ENCODE assay signal across 11 cellular contexts in the genomic region with DNA sequence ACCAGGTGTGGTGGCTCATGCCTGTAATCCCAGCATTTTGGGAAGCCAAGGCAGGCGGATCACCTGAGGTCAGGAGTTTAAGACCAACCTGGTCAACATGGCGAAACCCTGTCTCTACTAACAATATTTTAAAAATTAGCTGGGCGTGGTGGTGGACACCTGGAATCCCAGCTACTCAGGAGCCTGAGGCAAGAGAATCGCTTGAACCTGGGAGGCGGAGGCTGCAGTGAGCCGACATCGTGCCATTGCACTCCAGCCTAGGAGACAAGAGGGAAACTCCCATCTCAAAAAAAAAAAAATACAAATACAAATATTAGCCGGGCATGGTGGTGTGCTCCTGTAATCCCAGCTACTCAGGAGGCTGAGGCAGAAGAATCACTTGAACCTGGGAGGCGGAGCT. TPM values are rescaled to one million over a fixed set of nuclear protein-coding genes. Genes with fewer than 3 reads are reported as not detected.
DNase-seq lines count a peak whose midpoint lies in the region; ATAC-seq and TF ChIP-seq lines count a peak whose summit lies in the region.
"Not testable (repeated sequence)": the region's sequence is repeated elsewhere in the genome, so short reads cannot be mapped to it uniquely, and the experiment has no call there.
"Had no signal": no experiment of that assay in that cellular context is flagged by ENCODE, and none has a peak within 500 bp of the region (broad histone marks: within the 10 kb centered on the region; RNA-seq: fewer than 3 reads in every experiment).

No MANE protein-coding gene starts in this region.

- not testable (repeated sequence) for TF ChIP-seq CTCF in KMS-11 (conservative IDR thresholded peaks at IDR 0.05; ENCODE audit: low read depth, low read length); colonic mucosa (IDR thresholded peaks at IDR 0.05); uterus (IDR thresholded peaks at IDR 0.05)

- H3K14ac ChIP-seq in trophoblast cell (ENCODE audit: low read length) = not testable (repeated sequence)

- peak overlapping the region in 9 of 11 experiments; percentile 46 to 92 (median 69); a peak in 18 of 22 replicates for H3K4me2 ChIP-seq in BLaER1 treated with 17β-estradiol and CSF1 and Interleukin-3, amounts not matched to agents 10 nM and 100 nM
- H3K4me2 ChIP-seq in KMS-11 = peak overlapping the region; percentile 57; the same call in 1 of the 2 replicates
- not testable (repeated sequence) for H3K4me2 ChIP-seq in trophoblast cell (ENCODE audit: low read length)

- not testable (repeated sequence) for H2AK5ac ChIP-seq in trophoblast cell (ENCODE audit: low read length)

- H3K9me3 ChIP-seq in BLaER1 treated with 17β-estradiol and CSF1 and Interleukin-3, amounts not matched to agents 10 nM and 100 nM (replicated peaks in 1 of 11); SJSA1 (replicated peaks); colonic mucosa; iPS-15b (ENCODE audit: control insufficient read depth, insufficient read depth, low read length); trophoblast cell (ENCODE audit: insufficient read depth, low read depth, low read length); uterus: not testable (repeated sequence)

- not testable (repeated sequence) for H3K27me3 ChIP-seq in BLaER1 treated with 17β-estradiol and CSF1 and Interleukin-3, amounts not matched to agents 10 nM and 100 nM; KMS-11 (ENCODE audit: insufficient read depth, low read depth); SJSA1 (replicated peaks); colonic mucosa; iPS-15b (ENCODE audit: control insufficient read depth, insufficient read depth, low read length); trophoblast cell (ENCODE audit: insufficient read depth, low read length); uterus

- not testable (repeated sequence) for H4K8ac ChIP-seq in trophoblast cell (ENCODE audit: low read depth, low read length)

- peaks cover 4 to 40% (median 28%) of the 10 kb centered on the region in 10 experiments; a peak in 19 of 20 replicates for H3K4me1 ChIP-seq in BLaER1 treated with 17β-estradiol and CSF1 and Interleukin-3, amounts not matched to agents 10 nM and 100 nM
- H3K4me1 ChIP-seq in KMS-11 (ENCODE audit: low read depth, poor library complexity, severe bottlenecking) (peaks cover 30% of the 10 kb centered on the region), SJSA1 (replicated peaks) (peaks cover 22% of the 10 kb centered on the region), colonic mucosa (peaks cover 14% of the 10 kb centered on the region)
- H3K4me1 ChIP-seq in iPS-15b (ENCODE audit: control insufficient read depth, insufficient read depth, low read length); trophoblast cell (ENCODE audit: control insufficient read depth in 1 of 2, insufficient read depth in 2 of 2, low read length in 2 of 2); uterus: not testable (repeated sequence)

- not testable (repeated sequence) for H4K12ac ChIP-seq in trophoblast cell (ENCODE audit: low read depth, low read length)

- H3K23ac ChIP-seq in trophoblast cell (ENCODE audit: low read length) = not testable (repeated sequence)

- CTCF ChIA-PET in activated CD8-positive, alpha-beta memory T cell treated with anti-CD3 and anti-CD28 coated beads, Interleukin-2, amount 10 ng/mL, durations not matched to agents 7 days and 5 days (lab: Charles Lee) = interaction anchor here (1.1 to 7.6 kb wide), 7 partner anchors 10 to 31 kb away, joined by 3 to 71 read pairs (median 4); a partner anchor contains a TSS

- not testable (repeated sequence) for H2BK5ac ChIP-seq in trophoblast cell (ENCODE audit: low read depth, low read length, poor library complexity)

- not testable (repeated sequence) for H3K4me3 Mint-ChIP-seq in activated CD8-positive, alpha-beta memory T cell treated with anti-CD3 and anti-CD28 coated beads, Interleukin-2, amount 10 ng/mL, durations not matched to agents 7 days and 5 days

- peak overlapping the region in 6 of 11 experiments; percentile 9 to 54 (median 35); a peak in 4 of 22 replicates for H3K9ac ChIP-seq in BLaER1 treated with 17β-estradiol and CSF1 and Interleukin-3, amounts not matched to agents 10 nM and 100 nM
- H3K9ac ChIP-seq in KMS-11; iPS-15b (ENCODE audit: low read depth, low read length); trophoblast cell (ENCODE audit: low read length): not testable (repeated sequence)
- peak overlapping the region in 1 of 2 donors; percentile 76 for H3K9ac ChIP-seq in colonic mucosa (ENCODE audit: low read depth in 2 of 2, low read length in 2 of 2)

- H3K27ac ChIP-seq in BLaER1 treated with 17β-estradiol and CSF1 and Interleukin-3, amounts not matched to agents 10 nM and 100 nM = peak overlapping the region in 6 of 11 experiments; percentile 35 to 63 (median 52); a peak in 6 of 22 replicates
- H3K27ac ChIP-seq in KMS-11 = peak overlapping the region; percentile 84
- peak overlapping the region; percentile 78 for H3K27ac ChIP-seq in SJSA1
- peak overlapping the region; percentile 90 for H3K27ac ChIP-seq in colonic mucosa
- not testable (repeated sequence) for H3K27ac ChIP-seq in trophoblast cell (ENCODE audit: low read depth, low read length)
- H3K27ac ChIP-seq in uterus = peak overlapping the region; percentile 49 to 79

- H3K4ac ChIP-seq in trophoblast cell (ENCODE audit: low read depth, low read length) = not testable (repeated sequence)

- H3K4me1 Mint-ChIP-seq in activated CD8-positive, alpha-beta memory T cell treated with anti-CD3 and anti-CD28 coated beads, Interleukin-2, amount 10 ng/mL, durations not matched to agents 7 days and 5 days = peaks cover 29% of the 10 kb centered on the region

- not testable (repeated sequence) for H3K27me3 Mint-ChIP-seq in activated CD8-positive, alpha-beta memory T cell treated with anti-CD3 and anti-CD28 coated beads, Interleukin-2, amount 10 ng/mL, durations not matched to agents 7 days and 5 days

- H3K9me3 Mint-ChIP-seq in activated CD8-positive, alpha-beta memory T cell treated with anti-CD3 and anti-CD28 coated beads, Interleukin-2, amount 10 ng/mL, durations not matched to agents 7 days and 5 days (ENCODE audit: low read depth) = not testable (repeated sequence)

- H3K79me2 ChIP-seq in KMS-11 (ENCODE audit: insufficient read depth, low read depth); trophoblast cell (ENCODE audit: control insufficient read depth, insufficient read depth, low read length, poor library complexity): not testable (repeated sequence)

- not testable (repeated sequence) for H2BK120ac ChIP-seq in trophoblast cell (ENCODE audit: insufficient read depth, low read length, poor library complexity)

- WGBS in trophoblast cell (ENCODE audit: extremely low coverage, insufficient coverage, insufficient read length) = no CpG with 5 or more reads among the region's 9 CpGs

- H2AFZ ChIP-seq in KMS-11 (ENCODE audit: low read depth); trophoblast cell (ENCODE audit: insufficient read depth, low read length, poor library complexity): not testable (repeated sequence)

- H4K91ac ChIP-seq in trophoblast cell (ENCODE audit: low read depth, low read length) = not testable (repeated sequence)

- H3K36me3 Mint-ChIP-seq in activated CD8-positive, alpha-beta memory T cell treated with anti-CD3 and anti-CD28 coated beads, Interleukin-2, amount 10 ng/mL, durations not matched to agents 7 days and 5 days = peaks cover 54% of the 10 kb centered on the region

- not testable (repeated sequence) for TF ChIP-seq POLR2A in uterus (IDR thresholded peaks at IDR 0.05)

- not testable (repeated sequence) for DNase-seq in SJSA1 (ENCODE audit: low read depth in 1 of 2, low spot score in 2 of 2); activated CD8-positive, alpha-beta memory T cell treated with anti-CD3 and anti-CD28 coated beads, Interleukin-2, amount 10 ng/mL, durations not matched to agents 7 days and 5 days; colonic mucosa; uterus
- DNase-seq in trophoblast cell = peak; percentile 79

- H3K79me1 ChIP-seq in trophoblast cell (ENCODE audit: low read length) = not testable (repeated sequence)

- intact Hi-C loops in colonic mucosa (cut with DNase I); uterus (cut with DNase I; ENCODE audit: low total_unique reads): not testable (repeated sequence)

- not testable (repeated sequence) for H2BK12ac ChIP-seq in trophoblast cell (ENCODE audit: low read length)

- 0 out of 20 replicates have a peak overlapping the region, but pooled peaks of 1 of the 10 experiments have one; percentile 20 for H3K4me3 ChIP-seq in BLaER1 treated with 17β-estradiol and CSF1 and Interleukin-3, amounts not matched to agents 10 nM and 100 nM
- H3K4me3 ChIP-seq in KMS-11 (IDR thresholded peaks at IDR 0.05; ENCODE audit: insufficient read depth, low read depth, low read length); SJSA1; colonic mucosa; trophoblast cell (ENCODE audit: low read depth, low read length); uterus: not testable (repeated sequence)
- peak overlapping the region; percentile 67 for H3K4me3 ChIP-seq in iPS-15b (ENCODE audit: low read depth, low read length)

- H3K36me3 ChIP-seq in BLaER1 treated with 17β-estradiol and CSF1 and Interleukin-3, amounts not matched to agents 10 nM and 100 nM = peaks cover 70 to 90% (median 80%) of the 10 kb centered on the region in 11 experiments
- not testable (repeated sequence) for H3K36me3 ChIP-seq in KMS-11 (ENCODE audit: insufficient read depth); uterus
- H3K36me3 ChIP-seq in SJSA1 (peaks cover 83% of the 10 kb centered on the region), colonic mucosa (peaks cover 15% of the 10 kb centered on the region), iPS-15b (ENCODE audit: control insufficient read depth, insufficient read depth, low read length) (peaks cover 26% of the 10 kb centered on the region), trophoblast cell (ENCODE audit: control insufficient read depth in 1 of 2, insufficient read depth in 2 of 2, low read length in 2 of 2) (peaks cover 35 to 38% of the 10 kb centered on the region in 2 experiments)

- not testable (repeated sequence) for H3K18ac ChIP-seq in trophoblast cell (ENCODE audit: low read length)

- H4K20me1 ChIP-seq in BLaER1 treated with 17β-estradiol and CSF1 and Interleukin-3, amounts not matched to agents 10 nM and 100 nM = peaks cover 0 to 14% (median 0%) of the 10 kb centered on the region in 11 experiments; a peak in 3 of 22 replicates
- not testable (repeated sequence) for H4K20me1 ChIP-seq in KMS-11 (ENCODE audit: insufficient read depth)

- not testable (repeated sequence) for ATAC-seq in activated CD8-positive, alpha-beta memory T cell treated with anti-CD3 and anti-CD28 coated beads, Interleukin-2, amount 10 ng/mL, durations not matched to agents 7 days and 5 days

- peak overlapping the region; percentile 94 for H3K27ac Mint-ChIP-seq in activated CD8-positive, alpha-beta memory T cell treated with anti-CD3 and anti-CD28 coated beads, Interleukin-2, amount 10 ng/mL, durations not matched to agents 7 days and 5 days

RNA-seq across cellular contexts. Expression of a gene that starts 13.0 kb away (rescaled TPM):
- total RNA-seq in SJSA1 (2014; rRNA removed; shearing (Covaris generic)) = not detected in 2 replicates
- not detected for total RNA-seq in activated CD8-positive, alpha-beta memory T cell treated with anti-CD3 and anti-CD28 coated beads, Interleukin-2, amount 10 ng/mL, durations not matched to agents 7 days and 5 days
- 1 to 10 TPM in 1 of 2 donors, under 1 TPM in 1; 0.52 to 2.0 TPM for total RNA-seq in colonic mucosa
- 0.03 TPM in 1 of 2 replicates, not detected in the other for polyA plus RNA-seq in trophoblast cell (2013)
- total RNA-seq in uterus = 10 to 100 TPM in 1 of 4 donors, 1 to 10 TPM in 2, under 1 TPM in 1; 0.62 to 13.5 (median 6.6) TPM
- total RNA-seq: A673; Caco-2; CD4-positive, CD25-positive, alpha-beta regulatory T cell had no signal
- polyA plus RNA-seq: CD4-positive, CD25-positive, alpha-beta regulatory T cell had no signal

RNA-seq across cellular contexts. Expression of a gene that starts 24.1 kb away (rescaled TPM):
- total RNA-seq in SJSA1 (2014; rRNA removed; shearing (Covaris generic)) = 33.6 and 45.4 TPM in 2 replicates
- total RNA-seq in activated CD8-positive, alpha-beta memory T cell treated with anti-CD3 and anti-CD28 coated beads, Interleukin-2, amount 10 ng/mL, durations not matched to agents 7 days and 5 days = 100 to 1,000 TPM; 122 to 128 TPM
- total RNA-seq in colonic mucosa = 100 to 1,000 TPM in 1 of 2 donors, 10 to 100 TPM in 1; 96.2 to 106 TPM
- polyA plus RNA-seq in trophoblast cell (2013) = 15.0 and 16.5 TPM in 2 replicates
- 10 to 100 TPM in 2 of 4 donors, 1 to 10 TPM in 2; 1.2 to 18.4 (median 11.6) TPM for total RNA-seq in uterus

RNA-seq across cellular contexts. Expression of a gene that starts 30.5 kb away (rescaled TPM):
- total RNA-seq in SJSA1 (2014; rRNA removed; shearing (Covaris generic)) = 10.7 and 18.2 TPM in 2 replicates
- total RNA-seq in activated CD8-positive, alpha-beta memory T cell treated with anti-CD3 and anti-CD28 coated beads, Interleukin-2, amount 10 ng/mL, durations not matched to agents 7 days and 5 days = 10 to 100 TPM; 13.4 to 16.7 TPM
- total RNA-seq in colonic mucosa = 10 to 100 TPM; 12.4 to 14.8 TPM
- 8.4 and 8.8 TPM in 2 replicates for polyA plus RNA-seq in trophoblast cell (2013)
- 1 to 10 TPM; 2.8 to 9.1 (median 5.1) TPM for total RNA-seq in uterus

RNA-seq across cellular contexts. Expression of a gene that starts 53.0 kb away (rescaled TPM):
- total RNA-seq in SJSA1 (2014; rRNA removed; shearing (Covaris generic)) = 0.72 and 2.1 TPM in 2 replicates
- total RNA-seq in activated CD8-positive, alpha-beta memory T cell treated with anti-CD3 and anti-CD28 coated beads, Interleukin-2, amount 10 ng/mL, durations not matched to agents 7 days and 5 days = 10 to 100 TPM; 12.1 to 14.7 TPM
- 1 to 10 TPM; 8.3 to 9.5 TPM for total RNA-seq in colonic mucosa
- polyA plus RNA-seq in trophoblast cell (2013) = 0.60 and 0.99 TPM in 2 replicates
- under 1 TPM in 1 of 4 donors, not detected in 3; 0.98 TPM for total RNA-seq in uterus
